Comparison of ENCODE assay signal across 8 cellular contexts in genomic region chr4:112523008-112523440, GRCh38. TPM values are rescaled to one million over a fixed set of nuclear protein-coding genes. Genes with fewer than 3 reads are reported as not detected.
DNase-seq lines count a peak whose midpoint lies in the region; ATAC-seq and TF ChIP-seq lines count a peak whose summit lies in the region.

No MANE protein-coding gene starts in this region.

- WGBS in heart left ventricle, 4 donors: 2 to 4% (median 4%) methylated on average over 25 to 29 of the region's 29 CpGs

- no peak overlapping the region for H3K9ac ChIP-seq in HUES48 (ENCODE audit: low read depth, low read length)
- H3K9ac ChIP-seq in skeletal muscle satellite cell (ENCODE audit: low read depth, low read length): no peak overlapping the region

- DNase-seq in CD8-positive, alpha-beta T cell: peak in 2 of 7 experiments; percentile 46 to 48
- peak; percentile 49 for DNase-seq in activated CD8-positive, alpha-beta memory T cell treated with anti-CD3 and anti-CD28 coated beads, Interleukin-2, amount 50 U/mL, for 4 hours
- DNase-seq in heart left ventricle (peak in 1 of 5 donors; percentile 66), NCI-H1105 treated with DMSO at 0.1 percent for 48 hours (lab: John Stamatoyannopoulos, UW) (no peak)
- DNase-seq in NK-92 treated with Interleukin-12 subunit alpha and Interleukin-12 subunit beta, amount 100 ng/mL, for 24 hours (lab: John Stamatoyannopoulos, UW): no peak

- peak overlapping the region; percentile 4 for H3K27ac Mint-ChIP-seq in CD8-positive, alpha-beta T cell

- POLR2A ChIA-PET in CD8-positive, alpha-beta T cell (lab: Charles Lee): interaction anchor here (1.0 kb wide), 1 partner anchor 237 kb away, joined by 4 read pairs; no protein-coding TSS in a partner anchor

- no peaks in the 10 kb centered on the region for H3K36me3 Mint-ChIP-seq in CD8-positive, alpha-beta T cell

- intact Hi-C loops in CD8-positive, alpha-beta T cell (cut with DNase I, micrococcal nuclease): loop anchor here (2.0 to 5.0 kb wide), 3 partner anchors 194 to 376 kb away; partner anchors contain the start of genes AP1AR (in 2 of the 2) and FAM241A (in 1 of the 2)
- intact Hi-C loops in heart left ventricle (cut with DNase I): loop anchor here in 9 of 10 donors (5.0 to 10.0 kb wide), 4 partner anchors 196 to 448 kb away; no protein-coding TSS in a partner anchor

- H3K4me1 Mint-ChIP-seq in CD8-positive, alpha-beta T cell (ENCODE audit: low read depth): peaks cover 35% of the 10 kb centered on the region

- CTCF ChIA-PET in CD8-positive, alpha-beta T cell (lab: Charles Lee): interaction anchor here (1.3 to 4.9 kb wide), 8 partner anchors 10 to 424 kb away, joined by 3 to 40 read pairs (median 8); no protein-coding TSS in a partner anchor

- peak overlapping the region; percentile 42 for H3K4me3 ChIP-seq in CD8-positive, alpha-beta T cell (ENCODE audit: low read depth, low read length)
- H3K4me3 ChIP-seq in HUES48 (ENCODE audit: low read depth, low read length) (peak overlapping the region; percentile 59), heart left ventricle (peak overlapping the region in 10 of 12 donors; percentile 6 to 55 (median 36)), skeletal muscle satellite cell (ENCODE audit: low read length) (peak overlapping the region; percentile 63)

- TF ChIP-seq CTCF in CD8-positive, alpha-beta T cell (IDR thresholded peaks at IDR 0.05): no peak
- no peak for TF ChIP-seq CTCF in heart left ventricle (IDR thresholded peaks at IDR 0.05)

- peak; percentile 45 for ATAC-seq in CD8-positive, alpha-beta T cell
- ATAC-seq in GM19468 (IDR thresholded peaks at IDR 0.05; ENCODE audit: extremely low read depth, unreplicated experiment) (peak; percentile 36), heart left ventricle (peak in 1 of 4 donors; percentile 41)

- peaks cover 42% of the 10 kb centered on the region for H3K27me3 ChIP-seq in CD8-positive, alpha-beta T cell (ENCODE audit: insufficient read depth, low read length)
- H3K27me3 ChIP-seq in HUES48 (ENCODE audit: control insufficient read depth, insufficient read depth, low read length): peaks cover 91% of the 10 kb centered on the region
- H3K27me3 ChIP-seq in heart left ventricle: peaks cover 52 to 92% (median 72%) of the 10 kb centered on the region in 9 donors
- peaks cover 77% of the 10 kb centered on the region for H3K27me3 ChIP-seq in skeletal muscle satellite cell (ENCODE audit: control insufficient read depth, insufficient read depth, low read length)

- TF ChIP-seq POLR2A in heart left ventricle (IDR thresholded peaks at IDR 0.05): no peak

- peaks cover 19% of the 10 kb centered on the region for H3K4me1 ChIP-seq in CD8-positive, alpha-beta T cell (ENCODE audit: insufficient read depth, low read length)
- peaks cover 26% of the 10 kb centered on the region for H3K4me1 ChIP-seq in HUES48 (ENCODE audit: control insufficient read depth, insufficient read depth, low read length)
- H3K4me1 ChIP-seq in heart left ventricle: peaks cover 0 to 32% (median 9%) of the 10 kb centered on the region in 12 donors
- H3K4me1 ChIP-seq in skeletal muscle satellite cell (ENCODE audit: control insufficient read depth, insufficient read depth, low read length): peaks cover 6% of the 10 kb centered on the region

- H3K27ac ChIP-seq in CD8-positive, alpha-beta T cell (ENCODE audit: low read depth, low read length): no peak overlapping the region
- H3K27ac ChIP-seq in HUES48 (ENCODE audit: low read depth, low read length) (no peak overlapping the region), heart left ventricle (no peak overlapping the region)

- peaks cover 4% of the 10 kb centered on the region for H3K9me3 Mint-ChIP-seq in CD8-positive, alpha-beta T cell

- H3K9me3 ChIP-seq in CD8-positive, alpha-beta T cell (ENCODE audit: low read length): no peaks in the 10 kb centered on the region
- H3K9me3 ChIP-seq in HUES48 (ENCODE audit: control insufficient read depth, insufficient read depth, low read length): no peaks in the 10 kb centered on the region
- no peaks in the 10 kb centered on the region for H3K9me3 ChIP-seq in heart left ventricle
- peaks cover 10% of the 10 kb centered on the region for H3K9me3 ChIP-seq in skeletal muscle satellite cell (replicated peaks; ENCODE audit: low read length)

- peaks cover 52% of the 10 kb centered on the region for H3K27me3 Mint-ChIP-seq in CD8-positive, alpha-beta T cell (ENCODE audit: low read depth)

- peak overlapping the region; percentile 80 for H3K4me2 ChIP-seq in skeletal muscle satellite cell (ENCODE audit: low read length)

- H3K4me3 Mint-ChIP-seq in CD8-positive, alpha-beta T cell: peak overlapping the region; percentile 82

- no peaks in the 10 kb centered on the region for H3K36me3 ChIP-seq in CD8-positive, alpha-beta T cell (ENCODE audit: insufficient read depth, low read length)
- no peaks in the 10 kb centered on the region for H3K36me3 ChIP-seq in HUES48 (ENCODE audit: control insufficient read depth, insufficient read depth, low read length)
- H3K36me3 ChIP-seq in heart left ventricle: no peaks in the 10 kb centered on the region
- no peaks in the 10 kb centered on the region for H3K36me3 ChIP-seq in skeletal muscle satellite cell (ENCODE audit: insufficient read depth, low read length)

RNA-seq across cellular contexts. Expression of gene NEUROG2, which starts 7.0 kb away (rescaled TPM):
- not detected for total RNA-seq in CD8-positive, alpha-beta T cell
- total RNA-seq in heart left ventricle: not detected
- polyA plus RNA-seq in heart left ventricle: not detected
- total RNA-seq in skeletal muscle satellite cell (2012; rRNA removed): not detected in 2 replicates
